ENCODE assay signal across 2 cellular contexts in genomic region chr3:71726106-71726505, GRCh38.
TF ChIP-seq lines count a peak whose summit lies in the region.

No MANE protein-coding gene starts in this region.

TF ChIP-seq in liver, 16 proteins besides CTCF, POLR2A, EP300 and RAD21:
- TF ChIP-seq RXRA (IDR thresholded peaks at IDR 0.05) = no peak
- no peak for TF ChIP-seq GABPA (IDR thresholded peaks at IDR 0.05 in 1 of 2, conservative IDR thresholded peaks at IDR 0.05 in 1 of 2)
- no peak for TF ChIP-seq HNF4G (IDR thresholded peaks at IDR 0.05)
- TF ChIP-seq HNF4A (conservative IDR thresholded peaks at IDR 0.05) = no peak
- TF ChIP-seq, protein P1, sequence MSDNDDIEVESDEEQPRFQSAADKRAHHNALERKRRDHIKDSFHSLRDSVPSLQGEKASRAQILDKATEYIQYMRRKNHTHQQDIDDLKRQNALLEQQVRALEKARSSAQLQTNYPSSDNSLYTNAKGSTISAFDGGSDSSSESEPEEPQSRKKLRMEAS (IDR thresholded peaks at IDR 0.05) = no peak
- no peak for TF ChIP-seq SP1 (IDR thresholded peaks at IDR 0.05)

TF ChIP-seq in HepG2, 621 proteins besides CTCF, POLR2A, EP300 and RAD21:
- no peak for TF ChIP-seq TARDBP (CRISPR knock-in tag; IDR thresholded peaks at IDR 0.05)
- TF ChIP-seq CBX2 (IDR thresholded peaks at IDR 0.05; ENCODE audit: low read depth, low read length) = no peak
- TF ChIP-seq CBX2 (CRISPR knock-in tag; IDR thresholded peaks at IDR 0.05; ENCODE audit: low read depth) = no peak
- TF ChIP-seq, protein P2, sequence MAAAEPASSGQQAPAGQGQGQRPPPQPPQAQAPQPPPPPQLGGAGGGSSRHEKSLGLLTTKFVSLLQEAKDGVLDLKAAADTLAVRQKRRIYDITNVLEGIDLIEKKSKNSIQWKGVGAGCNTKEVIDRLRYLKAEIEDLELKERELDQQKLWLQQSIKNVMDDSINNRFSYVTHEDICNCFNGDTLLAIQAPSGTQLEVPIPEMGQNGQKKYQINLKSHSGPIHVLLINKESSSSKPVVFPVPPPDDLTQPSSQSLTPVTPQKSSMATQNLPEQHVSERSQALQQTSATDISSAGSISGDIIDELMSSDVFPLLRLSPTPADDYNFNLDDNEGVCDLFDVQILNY (CRISPR knock-in tag; conservative IDR thresholded peaks at IDR 0.05) = no peak
- no peak for TF ChIP-seq ADNP (CRISPR knock-in tag; IDR thresholded peaks at IDR 0.05)
- no peak for TF ChIP-seq ZNF792 (CRISPR knock-in tag; IDR thresholded peaks at IDR 0.05)
- no peak for TF ChIP-seq CREM (IDR thresholded peaks at IDR 0.05)
- TF ChIP-seq CREM (CRISPR knock-in tag; IDR thresholded peaks at IDR 0.05) = no peak
- TF ChIP-seq HMGXB3 (CRISPR knock-in tag; IDR thresholded peaks at IDR 0.05; ENCODE audit: borderline replicate concordance) = no peak
- no peak for TF ChIP-seq POGZ (CRISPR knock-in tag; IDR thresholded peaks at IDR 0.05)
- no peak for TF ChIP-seq ATF1 (CRISPR knock-in tag; IDR thresholded peaks at IDR 0.05)
- no peak for TF ChIP-seq ZFP82 (CRISPR knock-in tag; IDR thresholded peaks at IDR 0.05; ENCODE audit: borderline replicate concordance)
- no peak for TF ChIP-seq ZNF704 (CRISPR knock-in tag; IDR thresholded peaks at IDR 0.05; ENCODE audit: borderline replicate concordance)
- TF ChIP-seq MTF2 (CRISPR knock-in tag; IDR thresholded peaks at IDR 0.05; ENCODE audit: borderline replicate concordance) = no peak
- no peak for TF ChIP-seq BRCA1 (CRISPR knock-in tag; IDR thresholded peaks at IDR 0.05)
- TF ChIP-seq SP5 (CRISPR knock-in tag; IDR thresholded peaks at IDR 0.05; ENCODE audit: borderline replicate concordance, low read depth) = no peak
- no peak for TF ChIP-seq NR2F6 (IDR thresholded peaks at IDR 0.05)
- no peak for TF ChIP-seq NR2F6 (CRISPR knock-in tag; IDR thresholded peaks at IDR 0.05)
- no peak for TF ChIP-seq ZNF260 (CRISPR knock-in tag; IDR thresholded peaks at IDR 0.05; ENCODE audit: borderline replicate concordance, low read depth)
- TF ChIP-seq ZNF275 (CRISPR knock-in tag; IDR thresholded peaks at IDR 0.05; ENCODE audit: borderline replicate concordance) = no peak
- TF ChIP-seq CCDC6 (CRISPR knock-in tag; IDR thresholded peaks at IDR 0.05) = no peak
